ENCODE assay signal across 7 cellular contexts in the genomic region with DNA sequence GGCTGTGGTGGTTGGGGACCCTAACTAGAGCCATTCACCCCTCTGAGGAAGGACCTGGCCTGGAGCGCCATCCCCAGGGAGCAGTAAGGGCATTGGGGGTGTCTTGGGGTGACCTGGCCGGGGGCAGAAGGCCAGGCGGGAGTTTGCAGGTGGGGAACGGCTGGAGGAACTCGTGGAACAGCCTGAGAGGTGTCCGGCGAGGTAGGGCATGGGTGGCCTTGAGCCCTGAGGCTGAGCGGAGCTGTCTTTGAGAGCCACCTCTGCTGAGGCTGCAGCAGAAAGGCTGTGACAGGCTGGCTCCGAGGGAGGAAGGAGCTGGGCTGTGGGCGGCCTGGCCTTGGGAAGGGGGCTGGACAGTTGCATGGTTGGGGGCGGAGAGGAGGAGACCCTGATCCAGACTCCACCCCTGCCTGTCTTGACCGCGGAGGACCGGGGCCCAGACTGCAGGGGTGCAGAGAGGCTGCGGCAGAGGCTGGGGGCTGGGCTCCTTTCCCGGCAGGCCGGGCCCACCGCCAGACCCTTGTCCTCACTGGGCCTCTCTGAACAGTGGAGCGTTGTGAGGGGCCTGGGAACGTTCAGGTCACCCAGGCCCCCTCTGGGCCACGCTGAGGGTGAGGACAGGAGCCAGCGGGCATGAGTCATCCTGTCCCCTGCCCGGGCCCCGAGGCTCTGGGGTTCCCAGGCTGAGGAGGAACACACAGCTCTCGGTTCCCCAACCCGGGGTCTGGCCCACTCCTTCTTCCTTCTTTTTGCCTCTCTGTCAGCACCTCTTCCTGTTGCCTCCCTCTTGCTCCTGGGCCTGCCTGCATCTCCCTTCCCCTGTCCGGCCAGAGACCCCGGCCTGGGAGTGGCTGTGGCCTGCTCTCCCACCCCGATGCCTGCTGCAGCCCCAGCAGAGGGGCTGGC. TPM values are rescaled to one million over a fixed set of nuclear protein-coding genes. Genes with fewer than 3 reads are reported as not detected.
DNase-seq lines count a peak whose midpoint lies in the region; ATAC-seq lines count a peak whose summit lies in the region.

No MANE protein-coding gene starts in this region.

- no peak overlapping the region for H2AK5ac ChIP-seq in trophoblast cell (ENCODE audit: low read length)

- H4K12ac ChIP-seq in trophoblast cell (ENCODE audit: low read depth, low read length) = peak overlapping the region; percentile 59

- no peaks in the 10 kb centered on the region for H3K27me3 ChIP-seq in trophoblast cell (ENCODE audit: insufficient read depth, low read length)

- H4K91ac ChIP-seq in trophoblast cell (ENCODE audit: low read depth, low read length) = peak overlapping the region; percentile 1

- H2AFZ ChIP-seq in trophoblast cell (ENCODE audit: insufficient read depth, low read length, poor library complexity) = peak overlapping the region; percentile 2

- H2BK12ac ChIP-seq in trophoblast cell (ENCODE audit: low read length) = peak overlapping the region; percentile 25

- peak overlapping the region; percentile 89 for H3K4me3 Mint-ChIP-seq in activated T-helper 17 cell treated with anti-CD3 and anti-CD28 coated beads, Interleukin-2, amount 50 U/mL, for 72 hours

- WGBS in trophoblast cell (ENCODE audit: extremely low coverage, insufficient coverage, insufficient read length) = no CpG with 5 or more reads among the region's 29 CpGs

- peak overlapping the region; percentile 5 for H3K27ac ChIP-seq in trophoblast cell (ENCODE audit: low read depth, low read length)

- peak overlapping the region; percentile 53 for H2BK5ac ChIP-seq in trophoblast cell (ENCODE audit: low read depth, low read length, poor library complexity)

- no peak overlapping the region for H3K23ac ChIP-seq in trophoblast cell (ENCODE audit: low read length)

- H3K36me3 ChIP-seq in trophoblast cell (ENCODE audit: control insufficient read depth in 1 of 2, insufficient read depth in 2 of 2, low read length in 2 of 2) = no peaks in the 10 kb centered on the region

- H3K18ac ChIP-seq in trophoblast cell (ENCODE audit: low read length) = no peak overlapping the region

- H3K4me1 ChIP-seq in trophoblast cell (ENCODE audit: control insufficient read depth in 1 of 2, insufficient read depth in 2 of 2, low read length in 2 of 2) = peaks cover 20% of the 10 kb centered on the region in 2 experiments

- H3K27ac Mint-ChIP-seq in activated T-helper 17 cell treated with anti-CD3 and anti-CD28 coated beads, Interleukin-2, amount 50 U/mL, for 72 hours = peak overlapping the region; percentile 50

- peak overlapping the region; percentile 4 for H3K4me2 ChIP-seq in trophoblast cell (ENCODE audit: low read length)

- no peak overlapping the region for H3K4me3 ChIP-seq in trophoblast cell (ENCODE audit: low read depth, low read length)

- no peaks in the 10 kb centered on the region for H3K27me3 Mint-ChIP-seq in activated T-helper 17 cell treated with anti-CD3 and anti-CD28 coated beads, Interleukin-2, amount 50 U/mL, for 72 hours

- H2BK120ac ChIP-seq in trophoblast cell (ENCODE audit: insufficient read depth, low read length, poor library complexity) = no peak overlapping the region

- no peaks in the 10 kb centered on the region for H3K9me3 ChIP-seq in trophoblast cell (ENCODE audit: insufficient read depth, low read depth, low read length)

- DNase-seq in Right ventricle myocardium inferior (ENCODE audit: missing footprints) (peak; percentile 95), trophoblast cell (peak; percentile 38 to 44), NCI-H2227 treated with DMSO at 0.1 percent for 48 hours (lab: John Stamatoyannopoulos, UW) (no peak), NK-92 (lab: John Stamatoyannopoulos, UW; ENCODE audit: unreplicated experiment) (no peak)

- ATAC-seq in GM18861 (IDR thresholded peaks at IDR 0.05; ENCODE audit: unreplicated experiment) (peak; percentile 29), HG03442 (IDR thresholded peaks at IDR 0.05; ENCODE audit: unreplicated experiment) (peak; percentile 33), Right ventricle myocardium inferior (peak; percentile 85)
- ATAC-seq in activated T-helper 17 cell treated with anti-CD3 and anti-CD28 coated beads, Interleukin-2, amount 50 U/mL, for 72 hours (replicated peaks) = peak; percentile 41

- H3K79me2 ChIP-seq in trophoblast cell (ENCODE audit: control insufficient read depth, insufficient read depth, low read length, poor library complexity) = no peaks in the 10 kb centered on the region

- peaks cover 18% of the 10 kb centered on the region for H3K4me1 Mint-ChIP-seq in activated T-helper 17 cell treated with anti-CD3 and anti-CD28 coated beads, Interleukin-2, amount 50 U/mL, for 72 hours

- intact Hi-C loops in Right ventricle myocardium inferior (cut with DNase I) = loop anchor here (5.0 kb wide), 1 partner anchor 39 kb away; no protein-coding TSS in a partner anchor

- peak overlapping the region; percentile 12 for H3K4ac ChIP-seq in trophoblast cell (ENCODE audit: low read depth, low read length)

- H3K14ac ChIP-seq in trophoblast cell (ENCODE audit: low read length) = no peak overlapping the region

- H3K9me3 Mint-ChIP-seq in activated T-helper 17 cell treated with anti-CD3 and anti-CD28 coated beads, Interleukin-2, amount 50 U/mL, for 72 hours = no peaks in the 10 kb centered on the region

- H3K9ac ChIP-seq in trophoblast cell (ENCODE audit: low read length) = no peak overlapping the region

- peak overlapping the region; percentile 44 for H4K8ac ChIP-seq in trophoblast cell (ENCODE audit: low read depth, low read length)

- H3K79me1 ChIP-seq in trophoblast cell (ENCODE audit: low read length) = peaks cover 2% of the 10 kb centered on the region

- H3K36me3 Mint-ChIP-seq in activated T-helper 17 cell treated with anti-CD3 and anti-CD28 coated beads, Interleukin-2, amount 50 U/mL, for 72 hours (ENCODE audit: low read depth) = peaks cover 23% of the 10 kb centered on the region

RNA-seq across cellular contexts. Expression of gene SH3BP2, which starts 8.1 kb away (rescaled TPM):
- 100 to 1,000 TPM in 1 of 2 donors, 10 to 100 TPM in 1; 83.5 to 122 TPM for total RNA-seq in activated T-helper 17 cell treated with anti-CD3 and anti-CD28 coated beads, Interleukin-2, amount 50 U/mL, for 72 hours
- 32.2 TPM for total RNA-seq in Right ventricle myocardium inferior
- 21.3 and 21.9 TPM in 2 replicates for polyA plus RNA-seq in trophoblast cell (2013)

RNA-seq across cellular contexts. Expression of gene ADD1, which starts 42.7 kb away (rescaled TPM):
- 100 to 1,000 TPM; 220 to 254 TPM for total RNA-seq in activated T-helper 17 cell treated with anti-CD3 and anti-CD28 coated beads, Interleukin-2, amount 50 U/mL, for 72 hours
- total RNA-seq in Right ventricle myocardium inferior = 231 TPM
- 225 and 238 TPM in 2 replicates for polyA plus RNA-seq in trophoblast cell (2013)

RNA-seq across cellular contexts. Expression of gene TNIP2, which starts 44.8 kb away (rescaled TPM):
- 100 to 1,000 TPM in 1 of 2 donors, 10 to 100 TPM in 1; 80.1 to 110 TPM for total RNA-seq in activated T-helper 17 cell treated with anti-CD3 and anti-CD28 coated beads, Interleukin-2, amount 50 U/mL, for 72 hours
- total RNA-seq in Right ventricle myocardium inferior = 29.6 TPM
- 52.2 and 57.7 TPM in 2 replicates for polyA plus RNA-seq in trophoblast cell (2013)

Comparison
In these comparisons a context has a peak if more than half of its experiments do, and no peak if none do; other contexts are left out.
1. ATAC-seq: peak in every context shown above with its lines; median percentile 85 in Right ventricle myocardium inferior; 41 in activated T-helper 17 cell treated with anti-CD3 and anti-CD28 coated beads, Interleukin-2, amount 50 U/mL, for 72 hours; 33 in HG03442; 29 in GM18861.
2. DNase-seq: peak in Right ventricle myocardium inferior (single experiment) and trophoblast cell (2 of 2); none in NCI-H2227 treated with DMSO at 0.1 percent for 48 hours (single experiment) and NK-92 (single experiment).